1 cellular context compared by ENCODE assay signal in genomic region chr17:41284043-41284442, GRCh38.
TF ChIP-seq lines count a peak whose summit lies in the region.

No MANE protein-coding gene starts in this region.

TF ChIP-seq in GM23338, 12 proteins besides CTCF, POLR2A, EP300 and RAD21:
- no peak for TF ChIP-seq REST (IDR thresholded peaks at IDR 0.05; ENCODE audit: unreplicated experiment)
- no peak for TF ChIP-seq STAT1 (IDR thresholded peaks at IDR 0.05; ENCODE audit: unreplicated experiment)
- TF ChIP-seq CREB1 (CRISPR knock-in tag; IDR thresholded peaks at IDR 0.05; ENCODE audit: low read depth): no peak
- TF ChIP-seq ZNF114 (CRISPR knock-in tag; IDR thresholded peaks at IDR 0.05): no peak
- no peak for TF ChIP-seq EZH2phosphoT487 (IDR thresholded peaks at IDR 0.05; ENCODE audit: unreplicated experiment)
- no peak for TF ChIP-seq EZH2 (IDR thresholded peaks at IDR 0.05; ENCODE audit: low read depth, unreplicated experiment)
- no peak for TF ChIP-seq ETS1 (IDR thresholded peaks at IDR 0.05)
- TF ChIP-seq ZNF462 (CRISPR knock-in tag; IDR thresholded peaks at IDR 0.05): no peak
- no peak for TF ChIP-seq JUNB (IDR thresholded peaks at IDR 0.05; ENCODE audit: unreplicated experiment)
- no peak for TF ChIP-seq ZNF331 (CRISPR knock-in tag; IDR thresholded peaks at IDR 0.05; ENCODE audit: low read depth)
